23 cellular contexts compared by ENCODE assay signal in the genomic region with DNA sequence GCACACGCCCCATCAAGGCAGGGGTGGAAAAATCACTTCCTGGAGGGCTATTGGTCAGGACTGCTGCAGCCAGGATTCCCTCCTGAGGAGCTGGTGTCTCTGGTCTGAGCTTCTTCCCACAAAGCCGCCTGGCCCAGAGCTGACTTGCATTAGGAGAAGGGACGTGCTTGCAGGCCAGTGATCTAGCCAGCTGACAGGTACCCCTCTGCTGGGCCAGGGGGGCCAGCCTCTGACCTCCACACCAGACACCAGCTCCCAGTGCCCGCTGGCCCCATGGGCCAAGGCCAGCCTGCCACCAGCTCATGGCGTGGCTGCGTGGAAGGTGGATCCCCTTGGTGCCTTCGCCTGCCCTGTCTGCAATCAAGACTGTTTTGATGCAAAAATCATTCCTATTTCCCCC.
"Had no signal": no experiment of that assay in that cellular context is flagged by ENCODE, and none has a peak within 500 bp of the region (broad histone marks: within the 10 kb centered on the region; RNA-seq: fewer than 3 reads in every experiment).

No MANE protein-coding gene starts in this region.

- H3K9ac ChIP-seq: SK-N-SH had no signal

- H3K4me3 ChIP-seq: MG63 had no signal

- H3K9me3 ChIP-seq: MG63, SK-N-SH had no signal

- DNase-seq: IMR-90, Karpas-422, KG1, MG63, NCI-H1092, NCI-H1105 treated with DMSO at 0.1 percent for 48 hours, NCI-H1417 treated with DMSO at 0.1 percent for 48 hours, NCI-H146, NCI-H1694 treated with DMSO at 0.1 percent for 48 hours, NCI-H2029, NCI-H2081 treated with DMSO at 0.1 percent for 48 hours, NCI-H2171, NCI-H226, NCI-H446, NCI-H510A, NCI-H524 treated with DMSO at 0.1 percent for 48 hours, NCI-H774, RPMI8226, SHP77, SK-N-SH, SW 1271 had no signal

- H3K27me3 ChIP-seq: MG63 had no signal

- H3K36me3 ChIP-seq: MG63 had no signal

- FAIRE-seq: HepG2, RCC 7860 had no signal

- H3K4me2 ChIP-seq: SK-N-SH had no signal
